Comparison of ENCODE assay signal across 1 cellular context in genomic region chr19:18007939-18008673, GRCh38.
A peak's percentile ranks its signal among the peaks of the same experiment; 100 is the strongest.
TF ChIP-seq lines count a peak whose summit lies in the region.

ARRDC2 (plus strand) TSS chr19:18008170; CDS start chr19:18008311, 141 bp downstream.

TF ChIP-seq in WTC11, 78 proteins besides CTCF, POLR2A, EP300 and RAD21 (continued from another document):
- TF ChIP-seq CBFB (CRISPR knock-in tag; IDR thresholded peaks at IDR 0.05; ENCODE audit: low read depth) (peak; percentile 56; the same call in 1 of the 2 replicates), HMGXB4 (CRISPR knock-in tag; IDR thresholded peaks at IDR 0.05) (no peak), MLX (CRISPR knock-in tag; IDR thresholded peaks at IDR 0.05) (no peak), ZMAT4 (CRISPR knock-in tag; IDR thresholded peaks at IDR 0.05) (no peak), NR1H2 (CRISPR knock-in tag; IDR thresholded peaks at IDR 0.05) (no peak), PRRX2 (CRISPR knock-in tag; IDR thresholded peaks at IDR 0.05) (no peak; the same call in 1 of the 2 replicates), ERG (CRISPR knock-in tag; IDR thresholded peaks at IDR 0.05) (peak; percentile 22; the same call in 1 of the 2 replicates), ATF3 (CRISPR knock-in tag; conservative IDR thresholded peaks at IDR 0.05) (no peak), SMAD3 (CRISPR knock-in tag; IDR thresholded peaks at IDR 0.05; ENCODE audit: borderline replicate concordance) (no peak), MAX (CRISPR knock-in tag; IDR thresholded peaks at IDR 0.05) (no peak), ZNF416 (CRISPR knock-in tag; IDR thresholded peaks at IDR 0.05) (no peak), ZNF396 (CRISPR knock-in tag; IDR thresholded peaks at IDR 0.05; ENCODE audit: borderline replicate concordance) (0 out of 2 replicates have a peak, but pooled peaks have one; percentile 27), NR3C1 (CRISPR knock-in tag; conservative IDR thresholded peaks at IDR 0.05; ENCODE audit: low read depth) (0 out of 2 replicates have a peak, but pooled peaks have one; percentile 75), ZNF317 (CRISPR knock-in tag; IDR thresholded peaks at IDR 0.05; ENCODE audit: borderline replicate concordance, low read depth) (no peak)
